ENCODE assay signal across 8 cellular contexts in the genomic region with DNA sequence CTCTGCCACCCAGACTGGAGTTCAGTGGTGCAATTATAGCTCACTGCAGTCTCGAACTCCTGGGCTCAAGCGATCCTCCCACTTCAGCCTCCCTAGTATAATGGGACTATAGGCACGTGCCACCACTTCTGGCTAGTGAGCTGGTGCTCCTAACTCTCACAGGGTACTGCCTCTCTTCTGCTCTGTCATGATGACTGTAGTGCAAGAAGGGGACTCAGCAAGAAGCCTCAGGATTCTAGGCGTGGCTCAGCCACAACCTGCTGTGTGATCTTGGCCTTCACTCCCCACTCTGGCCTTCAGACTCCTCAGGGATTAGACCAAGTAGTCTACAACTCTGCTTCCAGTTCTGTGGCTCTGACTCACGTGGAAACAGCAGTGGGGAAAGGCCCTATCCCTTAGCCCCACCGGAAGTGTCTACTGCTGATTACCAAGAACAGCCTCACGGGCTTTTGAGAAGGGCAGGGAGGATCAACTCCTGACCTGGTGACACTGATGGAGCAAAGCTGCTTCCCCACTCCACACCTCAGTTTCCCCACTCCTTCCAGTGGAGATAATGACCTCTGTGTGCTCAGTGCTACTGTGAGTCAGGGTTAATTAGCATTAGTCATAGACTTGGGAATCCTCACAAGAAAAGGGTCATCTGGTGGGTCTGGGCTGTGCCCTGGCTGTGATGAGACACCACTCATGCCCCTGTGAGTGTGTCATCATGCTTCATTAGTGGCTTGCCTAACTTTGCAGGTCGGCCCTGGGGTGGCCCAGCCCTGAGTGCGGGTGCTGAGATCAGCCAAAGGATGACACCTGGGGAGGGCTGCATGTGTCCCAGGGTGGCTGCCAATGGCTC. TPM values are rescaled to one million over a fixed set of nuclear protein-coding genes. Genes with fewer than 3 reads are reported as not detected.
DNase-seq lines count a peak whose midpoint lies in the region; ATAC-seq, FAIRE-seq and TF ChIP-seq lines count a peak whose summit lies in the region.

No MANE protein-coding gene starts in this region.

- H3K4me3 ChIP-seq in GM12865 (ENCODE audit: low read depth, low read length): no peak overlapping the region
- no peak overlapping the region for H3K4me3 ChIP-seq in naive thymus-derived CD4-positive, alpha-beta T cell (ENCODE audit: low read length)

- H3K4me3 Mint-ChIP-seq in MCF 10A (ENCODE audit: unreplicated experiment): peak overlapping the region; percentile 2
- no peak overlapping the region for H3K4me3 Mint-ChIP-seq in naive thymus-derived CD4-positive, alpha-beta T cell

- no peak for FAIRE-seq in frontal cortex (lab: Jason Lieb, UNC)

- no peaks in the 10 kb centered on the region for H3K9me3 Mint-ChIP-seq in MCF 10A (ENCODE audit: unreplicated experiment)
- no peaks in the 10 kb centered on the region for H3K9me3 Mint-ChIP-seq in naive thymus-derived CD4-positive, alpha-beta T cell

- H3K27me3 ChIP-seq in naive thymus-derived CD4-positive, alpha-beta T cell (ENCODE audit: control insufficient read depth in 2 of 2, insufficient read depth in 2 of 2, low read length in 2 of 2): no peaks in the 10 kb centered on the region

- no peaks in the 10 kb centered on the region for H3K27me3 Mint-ChIP-seq in MCF 10A (ENCODE audit: insufficient read depth, unreplicated experiment)
- H3K27me3 Mint-ChIP-seq in naive thymus-derived CD4-positive, alpha-beta T cell: peaks cover 0 to 2% (median 0%) of the 10 kb centered on the region in 5 donors

- intact Hi-C loops in MCF 10A (cut with micrococcal nuclease): loop anchor here (1.0 to 5.0 kb wide), 9 partner anchors 59 to 643 kb away; partner anchors contain the start of gene NRF1
- intact Hi-C loops in naive thymus-derived CD4-positive, alpha-beta T cell (cut with micrococcal nuclease): loop anchor here (1.0 to 10.0 kb wide), 11 partner anchors 57 to 667 kb away; partner anchors contain the start of gene UBE2H (in 2 of the 2)

- peak overlapping the region; percentile 86 for H3K27ac Mint-ChIP-seq in MCF 10A (ENCODE audit: low read depth, unreplicated experiment)
- H3K27ac Mint-ChIP-seq in naive thymus-derived CD4-positive, alpha-beta T cell: no peak overlapping the region

- CTCF ChIA-PET in MCF 10A (lab: Yijun Ruan, JAX): interaction anchor here (0.6 to 5.9 kb wide), 42 partner anchors 11 to 1099 kb away, joined by 3 to 66 read pairs (median 4); partner anchors contain the start of gene UBE2H
- CTCF ChIA-PET in naive thymus-derived CD4-positive, alpha-beta T cell (lab: Charles Lee): interaction anchor here (0.5 to 2.8 kb wide), 12 partner anchors 8 to 643 kb away, joined by 3 to 12 read pairs (median 4); no protein-coding TSS in a partner anchor

- H3K36me3 Mint-ChIP-seq in MCF 10A (ENCODE audit: insufficient read depth, unreplicated experiment): no peaks in the 10 kb centered on the region
- no peaks in the 10 kb centered on the region for H3K36me3 Mint-ChIP-seq in naive thymus-derived CD4-positive, alpha-beta T cell

- H3K4me1 ChIP-seq in naive thymus-derived CD4-positive, alpha-beta T cell (ENCODE audit: control insufficient read depth in 2 of 2, insufficient read depth in 2 of 2, low read length in 2 of 2): no peaks in the 10 kb centered on the region

- ATAC-seq in GM21825 (IDR thresholded peaks at IDR 0.05; ENCODE audit: unreplicated experiment): peak; percentile 41
- peak; percentile 61 for ATAC-seq in naive thymus-derived CD4-positive, alpha-beta T cell

- DNase-seq in GM12865 (ENCODE audit: low read depth): peak; percentile 71
- DNase-seq in NCI-H226: peak; percentile 93
- DNase-seq in MCF 10A (ENCODE audit: unreplicated experiment): peak; percentile 87
- DNase-seq in naive thymus-derived CD4-positive, alpha-beta T cell: no peak
- DNase-seq in cerebellar nuclear complex (lab: John Stamatoyannopoulos, UW): no peak
- DNase-seq in frontal cortex (ENCODE audit: low spot score in 2 of 2): no peak
- no peak for DNase-seq in CD1c-positive myeloid dendritic cell (ENCODE audit: extremely low spot score)

- H3K4me1 Mint-ChIP-seq in MCF 10A (ENCODE audit: insufficient read depth, unreplicated experiment): peaks cover 21% of the 10 kb centered on the region
- H3K4me1 Mint-ChIP-seq in naive thymus-derived CD4-positive, alpha-beta T cell: peaks cover 0 to 9% (median 1%) of the 10 kb centered on the region in 7 donors

- H3K9me3 ChIP-seq in naive thymus-derived CD4-positive, alpha-beta T cell (ENCODE audit: control insufficient read depth in 2 of 3, low read length in 3 of 3): no peaks in the 10 kb centered on the region

- POLR2A ChIA-PET in MCF 10A (lab: Yijun Ruan, JAX): interaction anchor here (0.6 to 5.9 kb wide), 25 partner anchors 17 to 345 kb away, joined by 3 to 187 read pairs (median 5); partner anchors contain the start of gene UBE2H
- POLR2A ChIA-PET in naive thymus-derived CD4-positive, alpha-beta T cell (lab: Charles Lee): interaction anchor here (1.1 kb wide), 1 partner anchor 1124 kb away, joined by 3 read pairs; no protein-coding TSS in a partner anchor

- no peak for TF ChIP-seq CTCF in GM12865 (IDR thresholded peaks at IDR 0.05; ENCODE audit: insufficient read depth, low read depth, low read length, missing control alignments)
- no peak for TF ChIP-seq CTCF in MCF 10A (IDR thresholded peaks at IDR 0.05; ENCODE audit: unreplicated experiment)

- no peaks in the 10 kb centered on the region for H3K36me3 ChIP-seq in naive thymus-derived CD4-positive, alpha-beta T cell (ENCODE audit: control insufficient read depth in 2 of 3, insufficient read depth in 3 of 3, low read length in 3 of 3)

- H3K27ac ChIP-seq in naive thymus-derived CD4-positive, alpha-beta T cell (ENCODE audit: low read depth, low read length): no peak overlapping the region

- BruUV-seq in MCF 10A (replicated peaks; lab: Mats Ljungman, UMichigan): no TSS peak

RNA-seq across cellular contexts. Expression of gene ZC3HC1, which starts 41.1 kb away (rescaled TPM):
- total RNA-seq in MCF 10A (2022) (20.9 and 24.2 TPM in 2 replicates), frontal cortex (16.3 TPM)
- 10 to 100 TPM; 11.1 to 19.8 (median 18.7) TPM for total RNA-seq in naive thymus-derived CD4-positive, alpha-beta T cell
- 10 to 100 TPM; 11.8 to 20.0 TPM for polyA plus RNA-seq in naive thymus-derived CD4-positive, alpha-beta T cell

RNA-seq across cellular contexts. Expression of gene UBE2H, which starts 57.3 kb away (rescaled TPM):
- 128 and 130 TPM in 2 replicates for total RNA-seq in MCF 10A (2022)
- 10 to 100 TPM; 32.0 to 69.2 (median 49.1) TPM for total RNA-seq in naive thymus-derived CD4-positive, alpha-beta T cell
- polyA plus RNA-seq in naive thymus-derived CD4-positive, alpha-beta T cell: 10 to 100 TPM; 40.3 to 53.9 TPM
- 73.8 TPM for total RNA-seq in frontal cortex

Comparison
In these comparisons a context has a peak if more than half of its experiments do, and no peak if none do; other contexts are left out.
1. DNase-seq: peak in GM12865 (single experiment), NCI-H226 (single experiment) and MCF 10A (single experiment); none in naive thymus-derived CD4-positive, alpha-beta T cell (0 of 9), cerebellar nuclear complex (0 of 2), frontal cortex (0 of 2) and CD1c-positive myeloid dendritic cell (single experiment).